21 cellular contexts compared by ENCODE assay signal in the genomic region with DNA sequence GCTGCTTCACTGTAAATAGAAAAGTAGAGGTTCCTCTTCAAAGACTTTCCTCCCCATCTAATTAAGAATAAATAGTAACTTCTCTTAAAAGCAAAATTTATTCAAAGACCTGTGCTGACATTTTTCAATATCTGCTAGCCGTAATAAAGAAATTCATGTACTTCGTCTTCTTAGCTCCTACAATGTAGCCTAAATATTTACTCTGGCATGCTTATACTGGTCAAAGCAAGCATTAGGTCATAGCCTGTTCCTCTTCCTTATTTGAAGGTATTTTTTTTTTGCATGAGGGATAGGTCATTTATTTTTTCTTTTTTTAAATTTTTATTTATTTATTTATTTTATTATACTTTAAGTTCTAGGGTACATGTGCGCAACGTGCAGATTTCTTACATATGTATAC. TPM values are rescaled to one million over a fixed set of nuclear protein-coding genes. Genes with fewer than 3 reads are reported as not detected.
"Had no signal": no experiment of that assay in that cellular context is flagged by ENCODE, and none has a peak within 500 bp of the region (broad histone marks: within the 10 kb centered on the region; RNA-seq: fewer than 3 reads in every experiment).

No MANE protein-coding gene starts in this region.

RNA-seq across cellular contexts. Expression of a gene that starts 30.0 kb away (rescaled TPM):
- total RNA-seq: activated CD4-positive, alpha-beta memory T cell treated with anti-CD3 and anti-CD28 coated beads for 36 hours; activated CD4-positive, alpha-beta T cell treated with anti-CD3 and anti-CD28 coated beads for 36 hours; activated CD4-positive, alpha-beta T cell treated with anti-CD3 and anti-CD28 coated beads, Interleukin-2, amount 10 ng/mL, durations not matched to agents 24 days and 14 days; activated CD8-positive, alpha-beta memory T cell treated with anti-CD3 and anti-CD28 coated beads for 36 hours; activated CD8-positive, alpha-beta memory T cell treated with anti-CD3 and anti-CD28 coated beads, Interleukin-2, amount 10 ng/mL, durations not matched to agents 7 days and 5 days; activated CD8-positive, alpha-beta T cell treated with anti-CD3 and anti-CD28 coated beads, Interleukin-2, amount 10 ng/mL, durations not matched to agents 7 days and 5 days; activated naive CD4-positive, alpha-beta T cell treated with anti-CD3 and anti-CD28 coated beads for 36 hours; activated naive CD8-positive, alpha-beta T cell treated with anti-CD3 and anti-CD28 coated beads for 36 hours; activated T-helper 1 cell treated with anti-CD3 and anti-CD28 coated beads, Interleukin-12 subunit alpha, Interleukin-12 subunit beta, Interleukin-2, Interleukin-4 antibody, amounts not matched to agents 30 ng/mL and 10 ng/mL and 1 ng/mL, durations not matched to agents 14 hours and 24 hours and 36 hours; activated T-helper 2 cell treated with anti-CD3 and anti-CD28 coated beads, Interferon-gamma antibody, Interleukin-2, Interleukin-4, amounts not matched to agents 10 μg/mL and 5 μg/mL and 100 μg/mL, durations not matched to agents 14 hours and 24 hours and 36 hours; adrenal gland; aorta; cardiac septum; cerebellum; dorsolateral prefrontal cortex; endodermal cell; esophagus muscularis mucosa; foreskin keratinocyte; gastrocnemius medialis; heart left ventricle; T-helper 17 cell had no signal
- polyA plus RNA-seq: adrenal gland, aorta, foreskin keratinocyte, heart left ventricle had no signal
